Comparison of ENCODE assay signal across 28 cellular contexts in the genomic region with DNA sequence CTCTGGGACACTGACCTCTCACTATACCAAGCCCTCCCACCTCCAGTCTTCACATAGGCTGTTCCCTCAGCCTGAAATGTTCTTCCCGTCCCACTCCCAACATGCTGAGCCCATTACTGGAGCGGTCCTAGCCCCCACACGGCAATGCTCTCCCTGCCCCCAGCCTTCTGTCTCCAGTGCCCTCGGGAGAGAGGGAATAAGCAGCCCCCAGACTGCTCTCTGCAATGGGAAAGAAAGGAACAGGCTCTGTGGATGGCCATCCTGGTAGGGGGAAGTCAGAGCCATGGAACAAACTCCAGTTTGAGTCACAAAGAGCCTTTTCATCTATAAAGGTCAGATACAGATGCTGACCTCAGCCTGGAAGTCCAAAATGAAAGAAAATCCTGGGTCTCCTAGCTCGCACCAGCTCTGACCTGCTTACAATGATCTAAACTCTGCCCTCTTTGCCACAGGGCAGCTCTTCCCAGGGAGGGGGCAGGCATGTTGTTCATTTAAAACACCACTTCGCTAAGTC.
DNase-seq lines count a peak whose midpoint lies in the region; ATAC-seq and TF ChIP-seq lines count a peak whose summit lies in the region.
"Had no signal": no experiment of that assay in that cellular context is flagged by ENCODE, and none has a peak within 500 bp of the region (broad histone marks: within the 10 kb centered on the region; RNA-seq: fewer than 3 reads in every experiment).

No MANE protein-coding gene starts in this region.

- H3K9me3 ChIP-seq in BLaER1: no peaks in the 10 kb centered on the region
- no peaks in the 10 kb centered on the region for H3K9me3 ChIP-seq in skeletal muscle tissue (ENCODE audit: control insufficient read depth in 3 of 3, low read length in 3 of 3)
- no peaks in the 10 kb centered on the region for H3K9me3 ChIP-seq in CD4-positive, alpha-beta T cell (ENCODE audit: control insufficient read depth, low read length)
- no peaks in the 10 kb centered on the region for H3K9me3 ChIP-seq in suprapubic skin
- H3K9me3 ChIP-seq: breast epithelium, ovary had no signal

- no peaks in the 10 kb centered on the region for H3K36me3 Mint-ChIP-seq in CD4-positive, alpha-beta T cell (ENCODE audit: low read depth)
- H3K36me3 Mint-ChIP-seq: CD4-positive, alpha-beta memory T cell; mesothelial cell of epicardium; naive thymus-derived CD8-positive, alpha-beta T cell had no signal

- H3K4me3 ChIP-seq in BLaER1 (no peak overlapping the region), skeletal muscle tissue (ENCODE audit: low read length in 3 of 3) (no peak overlapping the region), suprapubic skin (no peak overlapping the region)
- H3K4me3 ChIP-seq: breast epithelium, ovary had no signal

- H4K20me1 ChIP-seq in BLaER1: peaks cover 100% of the 10 kb centered on the region

- H3K27me3 ChIP-seq in BLaER1: no peaks in the 10 kb centered on the region
- H3K27me3 ChIP-seq in skeletal muscle tissue (ENCODE audit: control insufficient read depth in 3 of 3, insufficient read depth in 3 of 3, low read length in 3 of 3): no peaks in the 10 kb centered on the region
- H3K27me3 ChIP-seq in CD4-positive, alpha-beta T cell (ENCODE audit: control insufficient read depth, insufficient read depth, low read length): no peaks in the 10 kb centered on the region
- H3K27me3 ChIP-seq in suprapubic skin: no peaks in the 10 kb centered on the region
- H3K27me3 ChIP-seq: breast epithelium, ovary had no signal

- POLR2A ChIA-PET in CD4-positive, alpha-beta T cell (lab: Charles Lee): no interaction called here

- H3K9me3 Mint-ChIP-seq in CD4-positive, alpha-beta T cell: no peaks in the 10 kb centered on the region
- H3K9me3 Mint-ChIP-seq: activated CD4-positive, alpha-beta memory T cell treated with anti-CD3 and anti-CD28 coated beads, Interleukin-2, amount 10 ng/mL, durations not matched to agents 7 days and 5 days; activated T-helper 17 cell treated with anti-CD3 and anti-CD28 coated beads, Interleukin-2, amount 50 U/mL, for 72 hours; CD4-positive, alpha-beta memory T cell; mesothelial cell of epicardium; naive thymus-derived CD8-positive, alpha-beta T cell had no signal

- 0 out of 2 replicates have a peak overlapping the region, but pooled peaks have one; percentile 97 for H3K4me2 ChIP-seq in BLaER1

- H3K36me3 ChIP-seq in BLaER1: no peaks in the 10 kb centered on the region
- no peaks in the 10 kb centered on the region for H3K36me3 ChIP-seq in skeletal muscle tissue (ENCODE audit: control insufficient read depth in 3 of 3, insufficient read depth in 3 of 3, low read length in 3 of 3)
- H3K36me3 ChIP-seq in suprapubic skin: no peaks in the 10 kb centered on the region
- H3K36me3 ChIP-seq: breast epithelium, ovary had no signal

- CTCF ChIA-PET in CD4-positive, alpha-beta T cell (lab: Charles Lee): no interaction called here

- H3K27ac Mint-ChIP-seq in CD4-positive, alpha-beta T cell: no peak overlapping the region
- H3K27ac Mint-ChIP-seq: activated CD4-positive, alpha-beta memory T cell treated with anti-CD3 and anti-CD28 coated beads, Interleukin-2, amount 10 ng/mL, durations not matched to agents 7 days and 5 days; activated T-helper 17 cell treated with anti-CD3 and anti-CD28 coated beads, Interleukin-2, amount 50 U/mL, for 72 hours; mesothelial cell of epicardium had no signal

- H3K27ac ChIP-seq in BLaER1 (0 out of 2 replicates have a peak overlapping the region, but pooled peaks have one; percentile 84), caudate nucleus (ENCODE audit: low read depth, low read length) (peak overlapping the region; percentile 81), skeletal muscle tissue (ENCODE audit: low read depth, low read length) (no peak overlapping the region), suprapubic skin (no peak overlapping the region)
- no peak overlapping the region for H3K27ac ChIP-seq in CD4-positive, alpha-beta T cell (ENCODE audit: low read depth, low read length)
- H3K27ac ChIP-seq: breast epithelium, epithelial cell of prostate, ovary had no signal

- no peak for TF ChIP-seq CTCF in CD4-positive, alpha-beta T cell (IDR thresholded peaks at IDR 0.05)
- no peak for TF ChIP-seq CTCF in suprapubic skin (IDR thresholded peaks at IDR 0.05)

- H3K4me1 ChIP-seq in BLaER1 (peaks cover 80% of the 10 kb centered on the region), skeletal muscle tissue (ENCODE audit: control insufficient read depth in 3 of 3, insufficient read depth in 3 of 3, low read length in 3 of 3) (peaks cover 45 to 95% (median 76%) of the 10 kb centered on the region in 3 donors), suprapubic skin (peaks cover 18% of the 10 kb centered on the region)
- H3K4me1 ChIP-seq: breast epithelium had no signal

- ATAC-seq in CD4-positive, alpha-beta T cell (ENCODE audit: poor library complexity): no peak
- ATAC-seq: activated T-helper 17 cell treated with anti-CD3 and anti-CD28 coated beads, Interleukin-2, amount 50 U/mL, for 72 hours; naive thymus-derived CD8-positive, alpha-beta T cell had no signal

- TF ChIP-seq EP300 in suprapubic skin (IDR thresholded peaks at IDR 0.05): no peak

- no peak overlapping the region for H3K4me3 Mint-ChIP-seq in CD4-positive, alpha-beta T cell
- H3K4me3 Mint-ChIP-seq: activated CD4-positive, alpha-beta memory T cell treated with anti-CD3 and anti-CD28 coated beads, Interleukin-2, amount 10 ng/mL, durations not matched to agents 7 days and 5 days; activated T-helper 17 cell treated with anti-CD3 and anti-CD28 coated beads, Interleukin-2, amount 50 U/mL, for 72 hours; CD4-positive, alpha-beta memory T cell; mesothelial cell of epicardium; naive thymus-derived CD8-positive, alpha-beta T cell had no signal

- no peaks in the 10 kb centered on the region for H3K27me3 Mint-ChIP-seq in CD4-positive, alpha-beta T cell
- H3K27me3 Mint-ChIP-seq: activated CD4-positive, alpha-beta memory T cell treated with anti-CD3 and anti-CD28 coated beads, Interleukin-2, amount 10 ng/mL, durations not matched to agents 7 days and 5 days; activated T-helper 17 cell treated with anti-CD3 and anti-CD28 coated beads, Interleukin-2, amount 50 U/mL, for 72 hours; naive thymus-derived CD8-positive, alpha-beta T cell had no signal

- intact Hi-C loops in CD4-positive, alpha-beta T cell (cut with DNase I, micrococcal nuclease): no loop called here

- peak in 3 of 61 donors; percentile 27 to 49 (median 32) for DNase-seq in caudate nucleus (lab: John Stamatoyannopoulos, UW)
- peak; percentile 62 for DNase-seq in medulla oblongata (ENCODE audit: extremely low spot score)
- no peak for DNase-seq in CD4-positive, alpha-beta T cell
- DNase-seq in amniotic stem cell (lab: John Stamatoyannopoulos, UW): no peak
- no peak for DNase-seq in suprapubic skin (ENCODE audit: low spot score in 2 of 2)
- DNase-seq: activated CD4-positive, alpha-beta memory T cell treated with anti-CD3 and anti-CD28 coated beads, Interleukin-2, amount 10 ng/mL, durations not matched to agents 7 days and 5 days; activated CD4-positive, alpha-beta T cell treated with anti-CD3 and anti-CD28 coated beads for 1 hour; activated CD8-positive, alpha-beta memory T cell treated with anti-CD3 and anti-CD28 coated beads, Interleukin-2, amount 50 U/mL, for 48 hours; activated naive CD4-positive, alpha-beta T cell treated with anti-CD3 and anti-CD28 coated beads, Interleukin-2, amount 50 U/mL, for 16 hours; AML-193; CD4-positive, alpha-beta memory T cell; effector CD4-positive, alpha-beta T cell; EL; naive thymus-derived CD8-positive, alpha-beta T cell; NCI-H1436 treated with DMSO at 0.1 percent for 48 hours; NCI-H2081 treated with DMSO at 0.1 percent for 48 hours; NCI-H226; NCI-H526 treated with DMSO at 0.1 percent for 48 hours; ovary; SHP77; stimulated activated CD8-positive, alpha-beta memory T cell treated with anti-CD3 and anti-CD28 coated beads, Interleukin-4, amount 100 ng/mL, for 48 hours; T-helper 2 cell had no signal

- H3K9ac ChIP-seq in BLaER1 (no peak overlapping the region), skeletal muscle tissue (ENCODE audit: low read depth in 1 of 3, low read length in 3 of 3) (peak overlapping the region in 2 of 3 donors; percentile 29 to 54)

- WGBS in suprapubic skin: 83% methylated on average over 5 of the region's 6 CpGs

- H3K4me1 Mint-ChIP-seq in CD4-positive, alpha-beta T cell (ENCODE audit: low read depth): no peaks in the 10 kb centered on the region
- H3K4me1 Mint-ChIP-seq: activated CD4-positive, alpha-beta memory T cell treated with anti-CD3 and anti-CD28 coated beads, Interleukin-2, amount 10 ng/mL, durations not matched to agents 7 days and 5 days; activated T-helper 17 cell treated with anti-CD3 and anti-CD28 coated beads, Interleukin-2, amount 50 U/mL, for 72 hours; CD4-positive, alpha-beta memory T cell had no signal

- no peak for TF ChIP-seq POLR2A in suprapubic skin (IDR thresholded peaks at IDR 0.05)

Comparison
In these comparisons a context has a peak if more than half of its experiments do, and no peak if none do; other contexts are left out.
1. H3K27ac ChIP-seq: peak in BLaER1 (single experiment) and caudate nucleus (single experiment); none in skeletal muscle tissue (single experiment), CD4-positive, alpha-beta T cell (single experiment) and suprapubic skin (single experiment).